In the genomic region with DNA sequence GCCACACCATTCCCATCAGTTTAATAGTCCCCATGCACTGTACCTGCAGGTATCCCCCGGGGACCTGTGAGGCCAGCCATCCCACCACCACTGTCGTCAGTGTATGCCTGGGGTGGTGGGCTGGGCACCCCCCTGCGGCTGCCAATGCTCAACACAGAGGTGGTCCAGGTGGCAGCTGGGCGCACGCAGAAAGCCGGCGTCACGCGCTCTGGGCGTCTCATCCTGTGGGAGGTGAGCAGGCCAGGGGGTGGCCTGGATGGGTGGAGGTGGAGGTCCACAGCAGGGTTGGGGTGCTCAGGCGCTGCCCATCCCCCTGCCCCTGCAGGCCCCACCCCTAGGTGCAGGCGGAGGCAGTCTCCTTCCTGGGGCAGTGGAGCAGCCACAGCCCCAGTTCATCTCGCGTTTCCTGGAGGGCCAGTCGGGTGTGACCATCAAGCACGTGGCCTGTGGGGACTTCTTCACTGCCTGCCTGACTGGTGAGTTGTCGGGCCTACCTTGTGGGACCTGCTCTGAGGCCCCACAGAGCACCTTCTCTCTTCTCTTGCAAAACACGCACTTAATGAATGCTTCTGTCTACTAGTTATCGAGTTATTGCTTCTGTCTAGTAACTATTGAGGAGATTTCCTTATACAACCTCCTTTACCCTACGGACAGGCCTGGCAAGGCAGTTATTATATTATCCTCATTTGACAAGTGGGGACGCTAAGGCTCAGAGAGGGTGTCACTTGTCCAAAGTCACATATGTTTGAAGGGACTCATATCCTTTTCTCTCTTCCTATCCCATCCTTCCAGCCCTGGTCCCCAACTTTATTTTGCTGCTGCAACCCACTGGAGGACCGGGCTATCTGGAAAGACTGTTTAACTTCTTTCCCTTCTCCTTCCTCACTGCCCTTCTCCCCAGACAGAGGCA, we compare ENCODE assay signal across 8 cellular contexts. TPM values are rescaled to one million over a fixed set of nuclear protein-coding genes. Genes with fewer than 3 reads are reported as not detected.
DNase-seq lines count a peak whose midpoint lies in the region; ATAC-seq, FAIRE-seq and TF ChIP-seq lines count a peak whose summit lies in the region.

No MANE protein-coding gene starts in this region.

- TF ChIP-seq POLR2A in GM12892 (IDR thresholded peaks at IDR 0.05; ENCODE audit: low read depth, low read length) = peak; percentile 83

- peak; percentile 57 for ATAC-seq in GM19467 (IDR thresholded peaks at IDR 0.05; ENCODE audit: unreplicated experiment)
- peak; percentile 48 for ATAC-seq in HG03442 (IDR thresholded peaks at IDR 0.05; ENCODE audit: unreplicated experiment)
- no peak for ATAC-seq in GM21786 (IDR thresholded peaks at IDR 0.05; ENCODE audit: unreplicated experiment)

- FAIRE-seq in GM12892 (lab: Jason Lieb, UNC) = peak; percentile 94

- DNase-seq in GM12892 (ENCODE audit: insufficient read length) (peak; percentile 88), kidney tubule cell (ENCODE audit: low spot score) (peak; percentile 79), SHP77 treated with DMSO at 0.1 percent for 48 hours (lab: John Stamatoyannopoulos, UW) (no peak), HPDE6-E6E7 (ENCODE audit: extremely low spot score) (no peak), NCI-H2227 treated with DMSO at 0.1 percent for 48 hours (lab: John Stamatoyannopoulos, UW) (no peak)

RNA-seq across cellular contexts. Expression of a gene that starts 5.8 kb away (rescaled TPM):
- polyA plus RNA-seq in GM12892 (2012; ENCODE audit: missing spikeins) = 82.9 TPM

RNA-seq across cellular contexts. Expression of a gene that starts 9.4 kb away (rescaled TPM):
- 6.9 TPM for polyA plus RNA-seq in GM12892 (2012; ENCODE audit: missing spikeins)

RNA-seq across cellular contexts. Expression of a gene that starts 12.0 kb away (rescaled TPM):
- polyA plus RNA-seq in GM12892 (2012; ENCODE audit: missing spikeins) = 15.8 TPM

RNA-seq across cellular contexts. Expression of a gene that starts 18.2 kb away (rescaled TPM):
- polyA plus RNA-seq in GM12892 (2012; ENCODE audit: missing spikeins) = 2,883 TPM

RNA-seq across cellular contexts. Expression of a gene that starts 20.4 kb away (rescaled TPM):
- 18.7 TPM for polyA plus RNA-seq in GM12892 (2012; ENCODE audit: missing spikeins)

Comparison
In these comparisons a context has a peak if more than half of its experiments do, and no peak if none do; other contexts are left out.
1. DNase-seq: peak in GM12892 (single experiment) and kidney tubule cell (single experiment); none in SHP77 treated with DMSO at 0.1 percent for 48 hours (single experiment), HPDE6-E6E7 (single experiment) and NCI-H2227 treated with DMSO at 0.1 percent for 48 hours (single experiment).